In the genomic region with DNA sequence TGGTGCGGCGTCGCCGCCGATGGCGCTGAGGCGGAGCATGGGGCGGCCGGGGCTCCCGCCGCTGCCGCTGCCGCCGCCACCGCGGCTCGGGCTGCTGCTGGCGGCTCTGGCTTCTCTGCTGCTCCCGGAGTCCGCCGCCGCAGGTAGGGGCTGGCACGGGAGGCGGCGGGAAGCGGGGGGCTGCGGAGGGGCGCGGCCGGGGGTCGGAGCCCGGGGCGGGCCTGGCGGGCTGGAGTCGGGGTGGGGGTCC, we compare ENCODE assay signal across 10 cellular contexts. TPM values are rescaled to one million over a fixed set of nuclear protein-coding genes. Genes with fewer than 3 reads are reported as not detected.
A peak's percentile ranks its signal among the peaks of the same experiment; 100 is the strongest.
DNase-seq lines count a peak whose midpoint lies in the region; ATAC-seq, FAIRE-seq and TF ChIP-seq lines count a peak whose summit lies in the region.
"Had no signal": no experiment of that assay in that cellular context is flagged by ENCODE, and none has a peak within 500 bp of the region (broad histone marks: within the 10 kb centered on the region; RNA-seq: fewer than 3 reads in every experiment).

No MANE protein-coding gene starts in this region.

- intact Hi-C loops in GM12878 (cut with micrococcal nuclease; ENCODE audit: unreplicated experiment) = loop anchor here (5.0 kb wide), 1 partner anchor 92 kb away; no protein-coding TSS in a partner anchor

- TF ChIP-seq CTCF in HFF-Myc (IDR thresholded peaks at IDR 0.05; ENCODE audit: low read depth, low read length, missing control alignments) (no peak), GM12878 (IDR thresholded peaks at IDR 0.05 in 2 of 3, conservative IDR thresholded peaks at IDR 0.05 in 1 of 3; ENCODE audit: control insufficient read depth in 2 of 3, extremely low read depth in 1 of 3, insufficient read depth in 1 of 3, low read depth in 3 of 3, low read length in 3 of 3) (no peak), kidney epithelial cell (IDR thresholded peaks at IDR 0.05; ENCODE audit: insufficient read depth, low read length, poor library complexity, severe bottlenecking) (no peak)

- no TSS peak for BruUV-seq in GM12878 (replicated peaks; lab: Mats Ljungman, UMichigan)

- H3K9ac ChIP-seq in GM12878 (ENCODE audit: control insufficient read depth, insufficient read depth, low read length) (no peak overlapping the region), stomach smooth muscle (ENCODE audit: low read length in 2 of 2) (peak overlapping the region in 1 of 2 donors; percentile 40)

- POLR2A ChIA-PET in GM12878 (lab: Charles Lee) = interaction anchor here (0.6 kb wide), 1 partner anchor 274 kb away, joined by 4 read pairs; no protein-coding TSS in a partner anchor

- H3K4me3 ChIP-seq in HFF-Myc (replicated peaks; ENCODE audit: low read depth, low read length) (peak overlapping the region; percentile 69), GM12878 (peak overlapping the region; percentile 47; the same call in 1 of the 2 replicates), kidney epithelial cell (ENCODE audit: low read depth, low read length) (peak overlapping the region; percentile 48), stomach smooth muscle (ENCODE audit: low read length in 2 of 2) (peak overlapping the region; percentile 69 to 76)

- H3K9me3 ChIP-seq in GM12878 (replicated peaks; ENCODE audit: control insufficient read depth, insufficient read depth, low read length) = no peaks in the 10 kb centered on the region
- H3K9me3 ChIP-seq in stomach smooth muscle (ENCODE audit: control insufficient read depth in 2 of 2, low read length in 2 of 2) = no peaks in the 10 kb centered on the region

- FAIRE-seq in GM12878 (lab: Jason Lieb, UNC) = no peak
- FAIRE-seq in GM19239 (lab: Jason Lieb, UNC) = no peak
- FAIRE-seq: GM12891, islet of Langerhans had no signal

- H3K4me1 ChIP-seq in GM12878 (ENCODE audit: control insufficient read depth, insufficient read depth, low read length) (peaks cover 8% of the 10 kb centered on the region), stomach smooth muscle (ENCODE audit: control insufficient read depth, insufficient read depth, low read length) (peaks cover 25% of the 10 kb centered on the region)

- CTCF ChIA-PET in GM12878 (lab: Yijun Ruan, JAX) = no interaction called here

- H3K27ac ChIP-seq in GM12878 (ENCODE audit: control insufficient read depth, insufficient read depth) (no peak overlapping the region), stomach smooth muscle (ENCODE audit: low read length) (no peak overlapping the region)

- 0% methylated on average over 6 of the region's 35 CpGs for WGBS in GM12878 (ENCODE audit: insufficient coverage, insufficient replicate concordance, low lambda C conversion rate, missing lambda C conversion rate)

- no peak overlapping the region; the same call in 1 of the 2 replicates for H2AFZ ChIP-seq in GM12878 (ENCODE audit: control insufficient read depth, low read depth, low read length)

- H3K27me3 ChIP-seq in GM12878 (replicated peaks in 1 of 2; ENCODE audit: control insufficient read depth in 2 of 2, insufficient read depth in 2 of 2, low read length in 1 of 2) (peaks cover 4 to 6% of the 10 kb centered on the region in 2 experiments; a peak in 2 of 4 replicates), kidney epithelial cell (ENCODE audit: control insufficient read depth, insufficient read depth, low read length) (no peaks in the 10 kb centered on the region), stomach smooth muscle (ENCODE audit: control insufficient read depth in 1 of 2, insufficient read depth in 2 of 2, low read length in 2 of 2) (no peaks in the 10 kb centered on the region)

- peak overlapping the region; percentile 62; the same call in 1 of the 2 replicates for H3K4me2 ChIP-seq in GM12878 (ENCODE audit: control insufficient read depth, insufficient read depth)

- in situ Hi-C loops in GM12878 (cut with MboI) = no loop called here

- DNase-seq in HFF-Myc (ENCODE audit: extremely low read depth, low read depth) = no peak
- no peak for DNase-seq in GM12878 (ENCODE audit: low read depth, low spot score)
- no peak for DNase-seq in kidney epithelial cell (ENCODE audit: low read depth)
- no peak for DNase-seq in GM19239 (ENCODE audit: insufficient read length, low spot score)
- no peak for DNase-seq in NCI-H2029 (lab: John Stamatoyannopoulos, UW)

- no peaks in the 10 kb centered on the region for H3K79me2 ChIP-seq in GM12878 (ENCODE audit: control insufficient read depth, insufficient read depth, low read length)

- no peak for TF ChIP-seq POLR2A in GM12878 (IDR thresholded peaks at IDR 0.05; ENCODE audit: low read depth, low read length)

- RAD21 ChIA-PET in GM12878 (lab: Charles Lee; ENCODE audit: unreplicated experiment) = interaction anchor here (3.5 kb wide), 1 partner anchor 93 kb away, joined by 12 read pairs; no protein-coding TSS in a partner anchor

- TF ChIP-seq RAD21 in GM12878 (IDR thresholded peaks at IDR 0.05; ENCODE audit: insufficient read depth, low read depth, low read length) = no peak

- ATAC-seq in GM12878 = peak; percentile 38
- ATAC-seq in HG02884 (IDR thresholded peaks at IDR 0.05; ENCODE audit: unreplicated experiment) = no peak
- no peak for ATAC-seq in GM18868 (IDR thresholded peaks at IDR 0.05; ENCODE audit: unreplicated experiment)

- H4K20me1 ChIP-seq in GM12878 (ENCODE audit: control insufficient read depth, insufficient read depth) = no peaks in the 10 kb centered on the region

- TF ChIP-seq EP300 in GM12878 (IDR thresholded peaks at IDR 0.05; ENCODE audit: borderline replicate concordance in 1 of 2, control insufficient read depth in 1 of 2, low read depth in 2 of 2, low read length in 2 of 2) = no peak

- SMC1A ChIA-PET in GM12878 (lab: Charles Lee; ENCODE audit: uncharacterized antibody, unreplicated experiment) = no interaction called here

- H3K36me3 ChIP-seq in GM12878 (ENCODE audit: control insufficient read depth in 2 of 2, insufficient read depth in 2 of 2, low read length in 1 of 2) = no peaks in the 10 kb centered on the region
- H3K36me3 ChIP-seq in kidney epithelial cell (ENCODE audit: control insufficient read depth, insufficient read depth, low read length) = no peaks in the 10 kb centered on the region
- H3K36me3 ChIP-seq in stomach smooth muscle (ENCODE audit: control insufficient read depth in 2 of 2, insufficient read depth in 2 of 2, low read length in 2 of 2) = peaks cover 0 to 2% of the 10 kb centered on the region in 2 donors

RNA-seq across cellular contexts. Expression of a gene that starts 0.2 kb away (rescaled TPM):
- 0.76 TPM in 1 of 2 replicates, not detected in the other for total RNA-seq in GM12878 (2013; cell fraction: nucleolus; rRNA removed)
- total RNA-seq in GM12878 (2014; rRNA removed) = 0.06 and 0.54 TPM in 2 replicates
- 0.09 TPM in 1 of 2 replicates, not detected in the other for total RNA-seq in GM12878 (2014; rRNA removed; fragmentation: Illumina TruSeq; extraction: Trizol)
- 0.28 and 0.64 TPM in 2 replicates for total RNA-seq in GM12878 (2021)
- 0.09 TPM for polyA plus RNA-seq in GM12878 (2011; ENCODE audit: low read depth)
- polyA plus RNA-seq in GM12878 (2011; rRNA removed) = 0.08 TPM in 1 of 2 replicates, not detected in the other
- 0.12 and 0.15 TPM in 2 replicates for polyA plus RNA-seq in GM12878 (2011; cell fraction: cytosol; rRNA removed)
- 0.19 TPM in 1 of 2 replicates, not detected in the other for polyA plus RNA-seq in GM12878 (2011; cell fraction: nucleus; rRNA removed)
- polyA plus RNA-seq in GM12878 (2012) = 0.09 and 0.22 TPM in 2 replicates
- 0.16 and 0.19 TPM in 2 replicates for polyA plus RNA-seq in GM12878 (2014; fragmentation: Illumina TruSeq; extraction: Trizol)
- polyA plus RNA-seq in GM12878 (2014; fragmentation: Nextera tagmentation; extraction: Ambion mirVana) = not detected
- 0.28 TPM in 1 of 2 replicates, not detected in the other for polyA plus RNA-seq in GM12878 (2014; rRNA removed)
- under 1 TPM in 1 of 2 experiments, not detected in 1; 0.16 TPM for polyA plus RNA-seq in GM12878 (2016; fragmentation: Nextera tagmentation; extraction: Ambion mirVana)
- polyA minus RNA-seq in GM12878 (2011; rRNA and poly(A)+ RNA removed) = 0.15 TPM in 1 of 2 replicates, not detected in the other
- not detected in 2 replicates for polyA minus RNA-seq in GM12878 (2011; cell fraction: cytosol; rRNA and poly(A)+ RNA removed)
- not detected in 2 replicates for polyA minus RNA-seq in GM12878 (2011; cell fraction: nucleus; rRNA and poly(A)+ RNA removed)
- total RNA-seq in kidney epithelial cell = 5.2 and 10.7 TPM in 2 replicates

RNA-seq across cellular contexts. Expression of a gene that starts 15.1 kb away (rescaled TPM):
- total RNA-seq in GM12878 (2013; cell fraction: nucleolus; rRNA removed) = 57.3 and 60.8 TPM in 2 replicates
- total RNA-seq in GM12878 (2014; rRNA removed) = 14.3 and 16.5 TPM in 2 replicates
- total RNA-seq in GM12878 (2014; rRNA removed; fragmentation: Illumina TruSeq; extraction: Trizol) = 6.7 and 7.0 TPM in 2 replicates
- 39.9 and 50.6 TPM in 2 replicates for total RNA-seq in GM12878 (2021)
- 15.0 TPM for polyA plus RNA-seq in GM12878 (2011; ENCODE audit: low read depth)
- polyA plus RNA-seq in GM12878 (2011; rRNA removed) = 3.7 and 7.4 TPM in 2 replicates
- polyA plus RNA-seq in GM12878 (2011; cell fraction: cytosol; rRNA removed) = 9.0 and 9.1 TPM in 2 replicates
- polyA plus RNA-seq in GM12878 (2011; cell fraction: nucleus; rRNA removed) = 29.1 and 37.5 TPM in 2 replicates
- polyA plus RNA-seq in GM12878 (2012) = 20.4 and 23.6 TPM in 2 replicates
- 6.9 and 11.3 TPM in 2 replicates for polyA plus RNA-seq in GM12878 (2014; fragmentation: Illumina TruSeq; extraction: Trizol)
- 1 to 10 TPM; 6.0 to 7.7 TPM for polyA plus RNA-seq in GM12878 (2014; fragmentation: Nextera tagmentation; extraction: Ambion mirVana)
- 13.5 and 20.1 TPM in 2 replicates for polyA plus RNA-seq in GM12878 (2014; rRNA removed)
- 10 to 100 TPM; 27.5 to 28.1 TPM for polyA plus RNA-seq in GM12878 (2016; fragmentation: Nextera tagmentation; extraction: Ambion mirVana)
- 8.6 and 15.8 TPM in 2 replicates for polyA minus RNA-seq in GM12878 (2011; rRNA and poly(A)+ RNA removed)
- polyA minus RNA-seq in GM12878 (2011; cell fraction: cytosol; rRNA and poly(A)+ RNA removed) = 8.3 and 15.6 TPM in 2 replicates
- polyA minus RNA-seq in GM12878 (2011; cell fraction: nucleus; rRNA and poly(A)+ RNA removed) = 16.0 and 26.5 TPM in 2 replicates
- total RNA-seq in kidney epithelial cell = 30.8 and 48.9 TPM in 2 replicates

RNA-seq across cellular contexts. Expression of a gene that starts 45.5 kb away (rescaled TPM):
- 5.0 and 6.4 TPM in 2 replicates for total RNA-seq in GM12878 (2013; cell fraction: nucleolus; rRNA removed)
- total RNA-seq in GM12878 (2014; rRNA removed) = 0.33 and 0.45 TPM in 2 replicates
- 0.13 and 0.14 TPM in 2 replicates for total RNA-seq in GM12878 (2014; rRNA removed; fragmentation: Illumina TruSeq; extraction: Trizol)
- total RNA-seq in GM12878 (2021) = 0.61 and 0.80 TPM in 2 replicates
- not detected for polyA plus RNA-seq in GM12878 (2011; ENCODE audit: low read depth)
- polyA plus RNA-seq in GM12878 (2011; rRNA removed) = 0.09 and 0.18 TPM in 2 replicates
- polyA plus RNA-seq in GM12878 (2011; cell fraction: cytosol; rRNA removed) = 0.15 and 0.22 TPM in 2 replicates
- polyA plus RNA-seq in GM12878 (2011; cell fraction: nucleus; rRNA removed) = 2.2 and 2.6 TPM in 2 replicates
- polyA plus RNA-seq in GM12878 (2012) = 0.42 and 0.46 TPM in 2 replicates
- 0.22 TPM in 1 of 2 replicates, not detected in the other for polyA plus RNA-seq in GM12878 (2014; fragmentation: Illumina TruSeq; extraction: Trizol)
- polyA plus RNA-seq in GM12878 (2014; fragmentation: Nextera tagmentation; extraction: Ambion mirVana) = under 1 TPM in 1 of 2 experiments, not detected in 1; 0.07 TPM
- 0.33 and 0.54 TPM in 2 replicates for polyA plus RNA-seq in GM12878 (2014; rRNA removed)
- polyA plus RNA-seq in GM12878 (2016; fragmentation: Nextera tagmentation; extraction: Ambion mirVana) = under 1 TPM; 0.11 to 0.20 TPM
- 0.46 TPM in 1 of 2 replicates, not detected in the other for polyA minus RNA-seq in GM12878 (2011; rRNA and poly(A)+ RNA removed)
- 0.80 TPM in 1 of 2 replicates, not detected in the other for polyA minus RNA-seq in GM12878 (2011; cell fraction: cytosol; rRNA and poly(A)+ RNA removed)
- 0.24 TPM in 1 of 2 replicates, not detected in the other for polyA minus RNA-seq in GM12878 (2011; cell fraction: nucleus; rRNA and poly(A)+ RNA removed)
- 7.9 and 11.5 TPM in 2 replicates for total RNA-seq in kidney epithelial cell
